ENCODE assay signal across 1 cellular context in the genomic region with DNA sequence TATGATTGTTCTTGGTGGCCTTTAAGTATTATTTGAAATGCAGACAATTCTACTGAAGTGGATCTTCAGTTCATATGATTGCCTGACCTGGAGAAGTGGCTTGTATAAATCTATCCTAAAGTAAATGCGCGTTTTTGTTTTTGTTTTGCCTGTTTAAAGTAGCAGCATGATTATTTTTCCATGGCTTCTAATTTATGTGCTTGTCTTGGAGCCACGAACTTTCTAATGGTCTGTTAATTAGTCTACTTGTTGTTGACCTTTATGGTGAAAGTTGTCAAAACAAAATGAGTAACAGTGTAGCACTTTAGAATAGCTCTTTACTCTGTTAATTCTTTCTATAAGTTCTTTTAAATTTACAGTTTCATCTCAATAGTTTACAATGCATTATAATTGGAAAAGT.
TF ChIP-seq lines count a peak whose summit lies in the region.

No MANE protein-coding gene starts in this region.

TF ChIP-seq in K562, 482 proteins besides CTCF, POLR2A, EP300 and RAD21:
- 0 out of 2 replicates have a peak, but pooled peaks have one; percentile 44 for TF ChIP-seq POLR2H (tag; IDR thresholded peaks at IDR 0.05; ENCODE audit: low read depth)
- TF ChIP-seq, protein P1, sequence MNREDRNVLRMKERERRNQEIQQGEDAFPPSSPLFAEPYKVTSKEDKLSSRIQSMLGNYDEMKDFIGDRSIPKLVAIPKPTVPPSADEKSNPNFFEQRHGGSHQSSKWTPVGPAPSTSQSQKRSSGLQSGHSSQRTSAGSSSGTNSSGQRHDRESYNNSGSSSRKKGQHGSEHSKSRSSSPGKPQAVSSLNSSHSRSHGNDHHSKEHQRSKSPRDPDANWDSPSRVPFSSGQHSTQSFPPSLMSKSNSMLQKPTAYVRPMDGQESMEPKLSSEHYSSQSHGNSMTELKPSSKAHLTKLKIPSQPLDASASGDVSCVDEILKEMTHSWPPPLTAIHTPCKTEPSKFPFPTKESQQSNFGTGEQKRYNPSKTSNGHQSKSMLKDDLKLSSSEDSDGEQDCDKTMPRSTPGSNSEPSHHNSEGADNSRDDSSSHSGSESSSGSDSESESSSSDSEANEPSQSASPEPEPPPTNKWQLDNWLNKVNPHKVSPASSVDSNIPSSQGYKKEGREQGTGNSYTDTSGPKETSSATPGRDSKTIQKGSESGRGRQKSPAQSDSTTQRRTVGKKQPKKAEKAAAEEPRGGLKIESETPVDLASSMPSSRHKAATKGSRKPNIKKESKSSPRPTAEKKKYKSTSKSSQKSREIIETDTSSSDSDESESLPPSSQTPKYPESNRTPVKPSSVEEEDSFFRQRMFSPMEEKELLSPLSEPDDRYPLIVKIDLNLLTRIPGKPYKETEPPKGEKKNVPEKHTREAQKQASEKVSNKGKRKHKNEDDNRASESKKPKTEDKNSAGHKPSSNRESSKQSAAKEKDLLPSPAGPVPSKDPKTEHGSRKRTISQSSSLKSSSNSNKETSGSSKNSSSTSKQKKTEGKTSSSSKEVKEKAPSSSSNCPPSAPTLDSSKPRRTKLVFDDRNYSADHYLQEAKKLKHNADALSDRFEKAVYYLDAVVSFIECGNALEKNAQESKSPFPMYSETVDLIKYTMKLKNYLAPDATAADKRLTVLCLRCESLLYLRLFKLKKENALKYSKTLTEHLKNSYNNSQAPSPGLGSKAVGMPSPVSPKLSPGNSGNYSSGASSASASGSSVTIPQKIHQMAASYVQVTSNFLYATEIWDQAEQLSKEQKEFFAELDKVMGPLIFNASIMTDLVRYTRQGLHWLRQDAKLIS (CRISPR knock-in tag; IDR thresholded peaks at IDR 0.05), result no peak
- TF ChIP-seq EP400 (IDR thresholded peaks at IDR 0.05), result 0 out of 2 replicates have a peak, but pooled peaks have one; percentile 17
- TF ChIP-seq, protein P2, sequence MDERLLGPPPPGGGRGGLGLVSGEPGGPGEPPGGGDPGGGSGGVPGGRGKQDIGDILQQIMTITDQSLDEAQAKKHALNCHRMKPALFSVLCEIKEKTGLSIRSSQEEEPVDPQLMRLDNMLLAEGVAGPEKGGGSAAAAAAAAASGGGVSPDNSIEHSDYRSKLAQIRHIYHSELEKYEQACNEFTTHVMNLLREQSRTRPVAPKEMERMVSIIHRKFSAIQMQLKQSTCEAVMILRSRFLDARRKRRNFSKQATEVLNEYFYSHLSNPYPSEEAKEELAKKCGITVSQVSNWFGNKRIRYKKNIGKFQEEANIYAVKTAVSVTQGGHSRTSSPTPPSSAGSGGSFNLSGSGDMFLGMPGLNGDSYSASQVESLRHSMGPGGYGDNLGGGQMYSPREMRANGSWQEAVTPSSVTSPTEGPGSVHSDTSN (CRISPR knock-in tag; IDR thresholded peaks at IDR 0.05; ENCODE audit: low read depth), result no peak
- TF ChIP-seq, protein P2 (tag; conservative IDR thresholded peaks at IDR 0.05; ENCODE audit: low read depth), result peak; percentile 43
